1 cellular context compared by ENCODE assay signal in the genomic region with DNA sequence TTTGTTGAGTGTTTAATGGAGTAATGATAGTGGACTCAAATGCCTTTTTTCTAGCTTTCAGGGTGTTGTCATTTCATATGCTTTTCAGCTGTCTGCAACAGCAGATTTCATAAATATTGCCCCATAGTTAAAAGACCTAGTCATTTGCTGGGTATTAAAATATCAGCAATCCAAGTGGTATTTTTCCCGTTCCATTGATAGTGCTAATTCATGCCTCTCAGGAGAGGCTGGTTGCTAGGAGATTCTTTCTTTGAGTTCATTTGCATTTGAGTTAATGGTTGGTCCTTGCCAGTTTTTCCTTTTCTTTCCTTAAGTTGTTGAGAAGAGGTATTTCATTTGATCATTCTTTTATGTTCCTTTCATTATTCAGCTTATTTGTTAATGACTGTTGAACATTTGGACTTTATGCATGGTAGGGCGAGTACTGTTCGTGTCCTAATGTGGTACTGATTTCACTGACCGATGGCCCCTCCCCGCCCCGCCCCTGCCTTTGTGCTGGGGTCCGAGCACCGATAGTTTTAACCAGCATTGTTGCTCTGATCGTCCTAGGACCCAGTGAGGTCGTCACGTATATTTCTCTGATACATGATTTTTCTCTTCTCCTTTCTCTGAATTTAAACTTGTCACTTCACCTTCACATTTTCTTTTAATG.
TF ChIP-seq lines count a peak whose summit lies in the region.

No MANE protein-coding gene starts in this region.

TF ChIP-seq in IMR-90, 13 proteins besides CTCF, POLR2A, EP300 and RAD21:
- TF ChIP-seq CEBPB (IDR thresholded peaks at IDR 0.05; ENCODE audit: low read depth, low read length) (peak; percentile 86), NFE2L2 (IDR thresholded peaks at IDR 0.05; ENCODE audit: low read depth, low read length) (no peak)
